8 cellular contexts compared by ENCODE assay signal in the genomic region with DNA sequence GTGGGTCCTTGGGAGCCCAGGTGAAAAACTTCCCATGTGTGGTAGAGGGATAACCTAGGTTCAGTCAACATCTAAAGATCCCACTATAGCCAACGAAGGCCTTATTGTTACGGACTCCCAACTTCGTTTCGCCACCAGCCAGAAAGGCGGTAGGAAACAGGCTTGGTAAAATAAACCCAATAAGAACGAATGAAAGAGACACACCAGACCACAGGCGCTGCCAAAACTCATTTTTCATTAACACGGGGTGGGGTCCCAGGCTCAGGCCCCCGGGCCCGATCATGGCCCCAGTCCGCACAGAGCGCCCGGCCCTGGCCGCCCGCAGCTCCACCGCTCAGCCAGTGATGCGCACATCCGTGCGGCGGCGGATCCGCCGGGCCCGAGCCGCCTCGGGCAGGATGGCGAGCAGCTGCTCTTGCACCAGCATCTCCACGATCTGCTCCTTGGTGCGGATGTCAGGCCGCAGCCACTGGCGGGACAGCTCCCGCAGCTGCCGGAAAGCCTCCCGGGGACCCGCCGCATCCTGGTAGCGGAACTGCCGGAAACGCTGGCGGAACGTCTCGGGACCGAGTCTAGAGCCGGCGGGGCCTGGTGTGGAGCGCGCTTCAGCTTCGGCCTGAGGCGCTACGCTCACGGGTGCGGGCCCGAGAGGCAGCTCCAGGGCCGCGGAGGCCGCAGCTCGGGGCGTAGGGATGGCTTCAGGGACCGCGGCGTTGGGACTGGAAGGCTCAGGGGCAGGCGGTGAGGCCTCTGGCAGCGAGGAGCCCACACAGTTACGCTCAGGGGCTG. TPM values are rescaled to one million over a fixed set of nuclear protein-coding genes. Genes with fewer than 3 reads are reported as not detected.
DNase-seq lines count a peak whose midpoint lies in the region; ATAC-seq and TF ChIP-seq lines count a peak whose summit lies in the region.

No MANE protein-coding gene starts in this region.

- H3K4me3 Mint-ChIP-seq in mesothelial cell of epicardium: peak overlapping the region; percentile 99

- no peaks in the 10 kb centered on the region for H3K36me3 ChIP-seq in effector memory CD4-positive, alpha-beta T cell (ENCODE audit: control insufficient read depth, insufficient read depth, low read length)

- no peaks in the 10 kb centered on the region for H3K27me3 Mint-ChIP-seq in mesothelial cell of epicardium (ENCODE audit: low read depth)

- H3K4me3 ChIP-seq in GM12875 (ENCODE audit: low read depth, low read length): peak overlapping the region; percentile 96
- H3K4me3 ChIP-seq in effector memory CD4-positive, alpha-beta T cell (ENCODE audit: insufficient read depth, low read depth, low read length, poor library complexity, severe bottlenecking): peak overlapping the region; percentile 82

- peaks cover 20% of the 10 kb centered on the region for H3K4me1 ChIP-seq in effector memory CD4-positive, alpha-beta T cell (ENCODE audit: control insufficient read depth, insufficient read depth, low read length, poor library complexity, severe bottlenecking)

- peak overlapping the region; percentile 99 for H3K27ac Mint-ChIP-seq in mesothelial cell of epicardium

- TF ChIP-seq CTCF in GM12875 (IDR thresholded peaks at IDR 0.05; ENCODE audit: borderline replicate concordance, insufficient read depth, low read depth, low read length) (no peak), mesothelial cell of epicardium (IDR thresholded peaks at IDR 0.05; ENCODE audit: unreplicated experiment) (no peak)

- no peaks in the 10 kb centered on the region for H3K9me3 ChIP-seq in effector memory CD4-positive, alpha-beta T cell (ENCODE audit: control insufficient read depth, low read length)

- peak overlapping the region; percentile 96 for H3K27ac ChIP-seq in effector memory CD4-positive, alpha-beta T cell (ENCODE audit: insufficient read depth, low read length, poor library complexity, severe bottlenecking)

- ATAC-seq in HG02588 (IDR thresholded peaks at IDR 0.05; ENCODE audit: unreplicated experiment) (peak; percentile 34), HG03469 (IDR thresholded peaks at IDR 0.05; ENCODE audit: unreplicated experiment) (no peak)

- DNase-seq in NCI-H2029 treated with DMSO at 0.1 percent for 48 hours (lab: John Stamatoyannopoulos, UW) (peak; percentile 13), mesothelial cell of epicardium (ENCODE audit: low spot score in 2 of 2, unreplicated experiment in 2 of 2) (peak; percentile 41 to 73)
- DNase-seq in activated CD8-positive, alpha-beta memory T cell treated with anti-CD3 and anti-CD28 coated beads for 48 hours (ENCODE audit: low read depth in 2 of 3, low spot score in 2 of 3): peak; percentile 42 to 50 (median 45)
- peak; percentile 61 to 68 (median 62) for DNase-seq in effector memory CD4-positive, alpha-beta T cell
- peak; percentile 51 for DNase-seq in stimulated activated CD8-positive, alpha-beta memory T cell treated with anti-CD3 and anti-CD28 coated beads, Interleukin-4, amount 100 ng/mL, for 24 hours (ENCODE audit: low read depth)

- H3K27me3 ChIP-seq in effector memory CD4-positive, alpha-beta T cell (replicated peaks; ENCODE audit: control insufficient read depth, insufficient read depth, low read length, poor library complexity, severe bottlenecking): no peaks in the 10 kb centered on the region

- H3K36me3 Mint-ChIP-seq in mesothelial cell of epicardium: peaks cover 3% of the 10 kb centered on the region

- no peaks in the 10 kb centered on the region for H3K9me3 Mint-ChIP-seq in mesothelial cell of epicardium

- peaks cover 15% of the 10 kb centered on the region for H3K4me1 Mint-ChIP-seq in mesothelial cell of epicardium

RNA-seq across cellular contexts. Expression of gene SCAND1, which starts 0.7 kb away (rescaled TPM):
- total RNA-seq in mesothelial cell of epicardium: 59.2 to 65.9 TPM (median 61.3 TPM) in 3 replicates

RNA-seq across cellular contexts. Expression of gene CNBD2, which starts 14.8 kb away (rescaled TPM):
- 3.5 to 4.7 TPM (median 3.7 TPM) in 3 replicates for total RNA-seq in mesothelial cell of epicardium
